Comparison of ENCODE assay signal across 8 cellular contexts in genomic region chr12:123231931-123232330, GRCh38. TPM values are rescaled to one million over a fixed set of nuclear protein-coding genes. Genes with fewer than 3 reads are reported as not detected.
DNase-seq lines count a peak whose midpoint lies in the region; ATAC-seq, FAIRE-seq and TF ChIP-seq lines count a peak whose summit lies in the region.

No MANE protein-coding gene starts in this region.

- CTCF ChIA-PET in HepG2 (lab: Yijun Ruan, JAX; ENCODE audit: low intra/inter-chr PET ratio, low total read pairs): no interaction called here

- no TSS peak for BruUV-seq in HepG2 (replicated peaks; lab: Mats Ljungman, UMichigan)

- TF ChIP-seq CTCF in right atrium auricular region (IDR thresholded peaks at IDR 0.05) (no peak), HepG2 (CRISPR knock-in tag; IDR thresholded peaks at IDR 0.05) (no peak), vagina (IDR thresholded peaks at IDR 0.05) (no peak)

- POLR2A ChIA-PET in HepG2 (lab: Yijun Ruan, JAX): interaction anchor here (0.6 to 3.6 kb wide), 35 partner anchors 9 to 480 kb away, joined by 3 to 63 read pairs (median 8); partner anchors contain the start of genes ATP6V0A2, KMT5A, OGFOD2 and PITPNM2

- no peaks in the 10 kb centered on the region for H4K20me1 ChIP-seq in HepG2 (ENCODE audit: insufficient read depth, low read length)

- peak overlapping the region; percentile 91 for H2AFZ ChIP-seq in HepG2 (ENCODE audit: low read length)

- peak; percentile 39 for FAIRE-seq in HepG2 (lab: Jason Lieb, UNC)

- peak overlapping the region; percentile 77 for H3K4me2 ChIP-seq in HepG2 (ENCODE audit: low read depth, low read length)

- WGBS in HepG2 (ENCODE audit: low lambda C conversion rate): 17% methylated on average over 5 of the region's 5 CpGs

- intact Hi-C loops in cardiac septum (cut with DNase I) (loop anchor here (5.0 kb wide), 2 partner anchors 80 to 255 kb away; partner anchors contain the start of genes OGFOD2 and PITPNM2), HepG2 (cut with micrococcal nuclease; ENCODE audit: unreplicated experiment) (loop anchor here (5.0 kb wide), 2 partner anchors 250 to 265 kb away; partner anchors contain the start of genes ABCB9 and ARL6IP4), vagina (cut with DNase I) (loop anchor here (5.0 kb wide), 1 partner anchor 250 kb away; the partner anchor contains the start of gene ARL6IP4)

- H3K27me3 ChIP-seq in right atrium auricular region (no peaks in the 10 kb centered on the region), adipocyte (replicated peaks; ENCODE audit: control insufficient read depth, insufficient read depth, low read length) (no peaks in the 10 kb centered on the region), HepG2 (ENCODE audit: control insufficient read depth in 1 of 2, insufficient read depth in 2 of 2, low read length in 2 of 2) (no peaks in the 10 kb centered on the region; a peak in 1 of 5 replicates), vagina (no peaks in the 10 kb centered on the region)

- no peaks in the 10 kb centered on the region for H3K36me3 ChIP-seq in right atrium auricular region
- H3K36me3 ChIP-seq in adipocyte (ENCODE audit: control insufficient read depth, insufficient read depth, low read length, severe bottlenecking): no peaks in the 10 kb centered on the region
- peaks cover 0 to 14% of the 10 kb centered on the region in 2 experiments; a peak in 1 of 5 replicates for H3K36me3 ChIP-seq in HepG2 (replicated peaks in 1 of 2; ENCODE audit: control insufficient read depth in 1 of 2, insufficient read depth in 2 of 2, low read length in 2 of 2)
- H3K36me3 ChIP-seq in vagina: no peaks in the 10 kb centered on the region

- H3K9ac ChIP-seq in adipocyte (ENCODE audit: low read length) (peak overlapping the region; percentile 89), HepG2 (ENCODE audit: insufficient read depth, low read depth, low read length) (peak overlapping the region; percentile 88)

- TF ChIP-seq EP300 in HepG2 (IDR thresholded peaks at IDR 0.05; ENCODE audit: low read depth in 2 of 2, low read length in 2 of 2): no peak
- no peak for TF ChIP-seq EP300 in HepG2 (CRISPR knock-in tag; IDR thresholded peaks at IDR 0.05; ENCODE audit: borderline replicate concordance)

- H3K9me3 ChIP-seq in right atrium auricular region (no peaks in the 10 kb centered on the region), adipocyte (ENCODE audit: control insufficient read depth, low read length) (no peaks in the 10 kb centered on the region), HepG2 (ENCODE audit: low read length) (no peaks in the 10 kb centered on the region), vagina (no peaks in the 10 kb centered on the region)

- in situ Hi-C loops in HepG2 (cut with HindIII; ENCODE audit: extremely low pct_ligation_motif_present, low pct_unique_long_range_greater_than_20kb): loop anchor here (5.0 to 25.0 kb wide), 2 partner anchors 190 to 370 kb away; no protein-coding TSS in a partner anchor

- ATAC-seq in HepG2: no peak

- DNase-seq in right atrium auricular region (ENCODE audit: low spot score): no peak
- DNase-seq in cardiac septum (ENCODE audit: low spot score): no peak
- no peak for DNase-seq in adipocyte (ENCODE audit: low read depth)
- DNase-seq in HepG2 (ENCODE audit: low spot score): peak; percentile 30
- DNase-seq in vagina (ENCODE audit: extremely low spot score in 2 of 2): no peak
- DNase-seq in COLO829 (ENCODE audit: low spot score): no peak
- DNase-seq in stimulated activated CD4-positive, alpha-beta T cell treated with anti-CD3 and anti-CD28 coated beads, Interleukin-15, amount 100 ng/mL, for 24 hours: no peak
- DNase-seq in dedifferentiated amniotic fluid mesenchymal stem cell (ENCODE audit: extremely low spot score): no peak

- peaks cover 71% of the 10 kb centered on the region for H3K79me2 ChIP-seq in HepG2 (ENCODE audit: insufficient read depth, low read length)

- TF ChIP-seq RAD21 in HepG2 (CRISPR knock-in tag; IDR thresholded peaks at IDR 0.05): no peak

- H3K27ac ChIP-seq in right atrium auricular region: peak overlapping the region; percentile 90 to 95
- H3K27ac ChIP-seq in HepG2 (ENCODE audit: extremely low read length, insufficient read depth, low read length): peak overlapping the region; percentile 89
- H3K27ac ChIP-seq in vagina: peak overlapping the region; percentile 88

- H3K4me1 ChIP-seq in right atrium auricular region: peaks cover 0 to 36% of the 10 kb centered on the region in 2 donors
- H3K4me1 ChIP-seq in adipocyte (ENCODE audit: control insufficient read depth, insufficient read depth, low read length): peaks cover 20% of the 10 kb centered on the region
- peaks cover 48% of the 10 kb centered on the region for H3K4me1 ChIP-seq in HepG2 (ENCODE audit: insufficient read depth, low read length)
- H3K4me1 ChIP-seq in vagina: peaks cover 35% of the 10 kb centered on the region

- TF ChIP-seq POLR2A in HepG2 (IDR thresholded peaks at IDR 0.05; ENCODE audit: insufficient read depth in 1 of 2, low read depth in 2 of 2, low read length in 2 of 2) (no peak), vagina (IDR thresholded peaks at IDR 0.05) (no peak)

- peak overlapping the region; percentile 85 to 88 for H3K4me3 ChIP-seq in right atrium auricular region
- peak overlapping the region; percentile 98 for H3K4me3 ChIP-seq in adipocyte (ENCODE audit: low read length)
- peak overlapping the region; percentile 71 to 95 (median 82) for H3K4me3 ChIP-seq in HepG2 (replicated peaks in 1 of 3; ENCODE audit: insufficient read depth in 1 of 3, low read depth in 2 of 3, low read length in 3 of 3)
- H3K4me3 ChIP-seq in vagina: peak overlapping the region; percentile 85 to 99

RNA-seq across cellular contexts. Expression of gene MPHOSPH9, which starts 1.0 kb away (rescaled TPM):
- 10 to 100 TPM; 21.0 to 33.7 TPM for total RNA-seq in right atrium auricular region
- 22.0 TPM for total RNA-seq in cardiac septum
- 63.4 and 105 TPM in 2 replicates for total RNA-seq in HepG2 (2016; rRNA removed; fragmentation: Illumina TruSeq; extraction: Trizol)
- total RNA-seq in HepG2 (2016; cell fraction: cytosol; rRNA removed; fragmentation: Illumina TruSeq; extraction: Trizol; ENCODE audit: low read depth): 22.5 and 26.3 TPM in 2 replicates
- 66.9 and 102 TPM in 2 replicates for total RNA-seq in HepG2 (2016; cell fraction: insoluble cytoplasmic fraction; rRNA removed; fragmentation: Illumina TruSeq; extraction: Trizol)
- 48.3 and 55.1 TPM in 2 replicates for total RNA-seq in HepG2 (2016; cell fraction: membrane; rRNA removed; fragmentation: Illumina TruSeq; extraction: Trizol)
- 87.6 and 95.5 TPM in 2 replicates for total RNA-seq in HepG2 (2016; cell fraction: nucleus; rRNA removed; fragmentation: Illumina TruSeq; extraction: Trizol)
- polyA plus RNA-seq in HepG2 (2011; rRNA removed): 12.8 and 20.3 TPM in 2 replicates
- 4.1 and 6.0 TPM in 2 replicates for polyA plus RNA-seq in HepG2 (2011; cell fraction: cytosol; rRNA removed)
- polyA plus RNA-seq in HepG2 (2011; cell fraction: nucleus; rRNA removed): 15.1 and 19.3 TPM in 2 replicates
- 10.8 and 17.4 TPM in 2 replicates for polyA plus RNA-seq in HepG2 (2012)
- 3.7 and 5.2 TPM in 2 replicates for polyA plus RNA-seq in HepG2 (2016; cell fraction: cytosol; fragmentation: Illumina TruSeq; extraction: Trizol; ENCODE audit: low read depth)
- polyA plus RNA-seq in HepG2 (2016; cell fraction: insoluble cytoplasmic fraction; fragmentation: Illumina TruSeq; extraction: Trizol; ENCODE audit: low read depth): 42.2 and 54.4 TPM in 2 replicates
- 9.7 and 16.5 TPM in 2 replicates for polyA plus RNA-seq in HepG2 (2016; cell fraction: membrane; fragmentation: Illumina TruSeq; extraction: Trizol; ENCODE audit: low read depth)
- polyA plus RNA-seq in HepG2 (2016; cell fraction: nucleus; fragmentation: Illumina TruSeq; extraction: Trizol; ENCODE audit: insufficient read depth, low read depth): 50.0 and 51.4 TPM in 2 replicates
- polyA minus RNA-seq in HepG2 (2011; rRNA and poly(A)+ RNA removed; ENCODE audit: low replicate concordance): 9.0 and 29.0 TPM in 2 replicates
- polyA minus RNA-seq in HepG2 (2011; cell fraction: cytosol; rRNA and poly(A)+ RNA removed): 28.6 and 33.4 TPM in 2 replicates
- polyA minus RNA-seq in HepG2 (2011; cell fraction: nucleus; rRNA and poly(A)+ RNA removed): 80.9 and 119 TPM in 2 replicates
- total RNA-seq in vagina: 17.9 TPM

RNA-seq across cellular contexts. Expression of gene MTRFR, which starts 1.3 kb away (rescaled TPM):
- total RNA-seq in right atrium auricular region (10 to 100 TPM in 1 of 2 donors, 1 to 10 TPM in 1; 7.8 to 13.9 TPM), cardiac septum (7.8 TPM), HepG2 (2016; rRNA removed; fragmentation: Illumina TruSeq; extraction: Trizol) (9.9 and 10.0 TPM in 2 replicates), vagina (12.8 TPM)
- total RNA-seq in HepG2 (2016; cell fraction: cytosol; rRNA removed; fragmentation: Illumina TruSeq; extraction: Trizol; ENCODE audit: low read depth): 4.3 and 4.7 TPM in 2 replicates
- total RNA-seq in HepG2 (2016; cell fraction: insoluble cytoplasmic fraction; rRNA removed; fragmentation: Illumina TruSeq; extraction: Trizol): 10.1 and 11.8 TPM in 2 replicates
- 7.4 and 8.2 TPM in 2 replicates for total RNA-seq in HepG2 (2016; cell fraction: membrane; rRNA removed; fragmentation: Illumina TruSeq; extraction: Trizol)
- total RNA-seq in HepG2 (2016; cell fraction: nucleus; rRNA removed; fragmentation: Illumina TruSeq; extraction: Trizol): 5.5 and 10.3 TPM in 2 replicates
- polyA plus RNA-seq in HepG2 (2011; rRNA removed): 6.6 and 7.1 TPM in 2 replicates
- 8.7 and 9.8 TPM in 2 replicates for polyA plus RNA-seq in HepG2 (2011; cell fraction: cytosol; rRNA removed)
- polyA plus RNA-seq in HepG2 (2011; cell fraction: nucleus; rRNA removed): 5.2 and 6.4 TPM in 2 replicates
- 10.0 and 10.2 TPM in 2 replicates for polyA plus RNA-seq in HepG2 (2012)
- polyA plus RNA-seq in HepG2 (2016; cell fraction: cytosol; fragmentation: Illumina TruSeq; extraction: Trizol; ENCODE audit: low read depth): 3.1 and 3.9 TPM in 2 replicates
- polyA plus RNA-seq in HepG2 (2016; cell fraction: insoluble cytoplasmic fraction; fragmentation: Illumina TruSeq; extraction: Trizol; ENCODE audit: low read depth): 13.9 and 14.4 TPM in 2 replicates
- 4.7 and 4.9 TPM in 2 replicates for polyA plus RNA-seq in HepG2 (2016; cell fraction: membrane; fragmentation: Illumina TruSeq; extraction: Trizol; ENCODE audit: low read depth)
- polyA plus RNA-seq in HepG2 (2016; cell fraction: nucleus; fragmentation: Illumina TruSeq; extraction: Trizol; ENCODE audit: insufficient read depth, low read depth): 10.7 and 11.4 TPM in 2 replicates
- polyA minus RNA-seq in HepG2 (2011; rRNA and poly(A)+ RNA removed; ENCODE audit: low replicate concordance): 16.6 and 38.7 TPM in 2 replicates
- 3.7 and 7.1 TPM in 2 replicates for polyA minus RNA-seq in HepG2 (2011; cell fraction: cytosol; rRNA and poly(A)+ RNA removed)
- 17.9 and 18.5 TPM in 2 replicates for polyA minus RNA-seq in HepG2 (2011; cell fraction: nucleus; rRNA and poly(A)+ RNA removed)

RNA-seq across cellular contexts. Expression of gene CDK2AP1, which starts 39.7 kb away (rescaled TPM):
- total RNA-seq in right atrium auricular region (10 to 100 TPM; 82.5 to 89.4 TPM), cardiac septum (82.3 TPM), HepG2 (2016; rRNA removed; fragmentation: Illumina TruSeq; extraction: Trizol) (124 and 127 TPM in 2 replicates), vagina (80.3 TPM)
- 231 and 242 TPM in 2 replicates for total RNA-seq in HepG2 (2016; cell fraction: cytosol; rRNA removed; fragmentation: Illumina TruSeq; extraction: Trizol; ENCODE audit: low read depth)
- 113 and 125 TPM in 2 replicates for total RNA-seq in HepG2 (2016; cell fraction: insoluble cytoplasmic fraction; rRNA removed; fragmentation: Illumina TruSeq; extraction: Trizol)
- 398 and 408 TPM in 2 replicates for total RNA-seq in HepG2 (2016; cell fraction: membrane; rRNA removed; fragmentation: Illumina TruSeq; extraction: Trizol)
- 62.2 and 68.8 TPM in 2 replicates for total RNA-seq in HepG2 (2016; cell fraction: nucleus; rRNA removed; fragmentation: Illumina TruSeq; extraction: Trizol)
- polyA plus RNA-seq in HepG2 (2011; rRNA removed): 86.4 and 134 TPM in 2 replicates
- polyA plus RNA-seq in HepG2 (2011; cell fraction: cytosol; rRNA removed): 58.8 and 85.6 TPM in 2 replicates
- 20.9 and 25.6 TPM in 2 replicates for polyA plus RNA-seq in HepG2 (2011; cell fraction: nucleus; rRNA removed)
- polyA plus RNA-seq in HepG2 (2012): 65.6 and 68.7 TPM in 2 replicates
- 579 and 634 TPM in 2 replicates for polyA plus RNA-seq in HepG2 (2016; cell fraction: cytosol; fragmentation: Illumina TruSeq; extraction: Trizol; ENCODE audit: low read depth)
- 215 and 249 TPM in 2 replicates for polyA plus RNA-seq in HepG2 (2016; cell fraction: insoluble cytoplasmic fraction; fragmentation: Illumina TruSeq; extraction: Trizol; ENCODE audit: low read depth)
- 709 and 711 TPM in 2 replicates for polyA plus RNA-seq in HepG2 (2016; cell fraction: membrane; fragmentation: Illumina TruSeq; extraction: Trizol; ENCODE audit: low read depth)
- 153 and 155 TPM in 2 replicates for polyA plus RNA-seq in HepG2 (2016; cell fraction: nucleus; fragmentation: Illumina TruSeq; extraction: Trizol; ENCODE audit: insufficient read depth, low read depth)
- polyA minus RNA-seq in HepG2 (2011; rRNA and poly(A)+ RNA removed; ENCODE audit: low replicate concordance): 55.7 and 80.7 TPM in 2 replicates
- polyA minus RNA-seq in HepG2 (2011; cell fraction: cytosol; rRNA and poly(A)+ RNA removed): 29.3 and 31.7 TPM in 2 replicates
- 17.1 and 23.9 TPM in 2 replicates for polyA minus RNA-seq in HepG2 (2011; cell fraction: nucleus; rRNA and poly(A)+ RNA removed)
